In genomic region chr11:122649133-122649532, GRCh38 we compare ENCODE assay signal across 16 cellular contexts.
"Had no signal": no experiment of that assay in that cellular context is flagged by ENCODE, and none has a peak within 500 bp of the region (broad histone marks: within the 10 kb centered on the region; RNA-seq: fewer than 3 reads in every experiment).

No MANE protein-coding gene starts in this region.

- DNase-seq: activated CD4-positive, alpha-beta memory T cell treated with anti-CD3 and anti-CD28 coated beads for 36 hours; activated CD4-positive, CD25-positive, alpha-beta regulatory T cell treated with anti-CD3 and anti-CD28 coated beads, Interleukin-2, amount 50 U/mL, for 72 hours; activated naive CD4-positive, alpha-beta T cell treated with Interleukin-2 at 50 U/mL for 16 hours; caudate nucleus; cortex of kidney; effector CD8-positive, alpha-beta T cell; islet precursor cell; mesenchymal stem cell; nephron progenitor cell; ovary; stimulated activated CD4-positive, alpha-beta T cell treated with anti-CD3 and anti-CD28 coated beads, Interleukin-4, amount 100 ng/mL, for 1 hour; stimulated activated CD8-positive, alpha-beta memory T cell treated with anti-CD3 and anti-CD28 coated beads, Interleukin-4, amount 100 ng/mL, for 48 hours had no signal

- ATAC-seq: gastroesophageal sphincter, left lobe of liver had no signal

- H3K4me1 Mint-ChIP-seq: nephron progenitor cell had no signal

- H3K4me3 Mint-ChIP-seq: activated CD4-positive, alpha-beta memory T cell treated with anti-CD3 and anti-CD28 coated beads for 36 hours; nephron progenitor cell; stimulated activated naive CD8-positive, alpha-beta T cell treated with anti-CD3 and anti-CD28 coated beads, Interleukin-15, Interleukin-2, amounts not matched to agents 100 ng/mL and 50 ng/mL, for 24 hours; T-helper 2 cell treated with Interferon-gamma antibody and Interleukin-4, amounts not matched to agents 5 μg/mL and 100 μg/mL, for 36 hours had no signal

- H3K9me3 Mint-ChIP-seq: activated CD4-positive, alpha-beta memory T cell treated with anti-CD3 and anti-CD28 coated beads for 36 hours; nephron progenitor cell; stimulated activated naive CD8-positive, alpha-beta T cell treated with anti-CD3 and anti-CD28 coated beads, Interleukin-15, Interleukin-2, amounts not matched to agents 100 ng/mL and 50 ng/mL, for 24 hours; T-helper 2 cell treated with Interferon-gamma antibody and Interleukin-4, amounts not matched to agents 5 μg/mL and 100 μg/mL, for 36 hours had no signal

- H3K36me3 Mint-ChIP-seq: activated CD4-positive, alpha-beta memory T cell treated with anti-CD3 and anti-CD28 coated beads for 36 hours had no signal

- H3K27ac Mint-ChIP-seq: activated CD4-positive, alpha-beta memory T cell treated with anti-CD3 and anti-CD28 coated beads for 36 hours; nephron progenitor cell; stimulated activated naive CD8-positive, alpha-beta T cell treated with anti-CD3 and anti-CD28 coated beads, Interleukin-15, Interleukin-2, amounts not matched to agents 100 ng/mL and 50 ng/mL, for 24 hours; T-helper 2 cell treated with Interferon-gamma antibody and Interleukin-4, amounts not matched to agents 5 μg/mL and 100 μg/mL, for 36 hours had no signal
